35 cellular contexts compared by ENCODE assay signal in genomic region chr12:110923192-110923591, GRCh38. TPM values are rescaled to one million over a fixed set of nuclear protein-coding genes. Genes with fewer than 3 reads are reported as not detected.
"Had no signal": no experiment of that assay in that cellular context is flagged by ENCODE, and none has a peak within 500 bp of the region (broad histone marks: within the 10 kb centered on the region; RNA-seq: fewer than 3 reads in every experiment).

No MANE protein-coding gene starts in this region.

- H3K27me3 ChIP-seq: adrenal gland, body of pancreas had no signal

- H3K27ac ChIP-seq: adrenal gland, body of pancreas, brain microvascular endothelial cell, breast epithelium, VCaP had no signal

- H3K4me3 ChIP-seq: adrenal gland, body of pancreas, breast epithelium had no signal

- ATAC-seq: activated CD8-positive, alpha-beta T cell treated with anti-CD3 and anti-CD28 coated beads for 36 hours; activated naive CD4-positive, alpha-beta T cell treated with anti-CD3 and anti-CD28 coated beads, Interleukin-2, amount 50 U/mL, for 72 hours; activated T-cell treated with anti-CD3 and anti-CD28 coated beads, Interleukin-2, amount 50 U/mL, for 4 hours; activated T-cell treated with anti-CD3 and anti-CD28 coated beads, Interleukin-2, amount 50 U/mL, for 72 hours; activated T-helper 17 cell treated with anti-CD3 and anti-CD28 coated beads, Interleukin-2, amount 50 U/mL, for 72 hours; body of pancreas had no signal

- H3K9me3 ChIP-seq: adrenal gland, body of pancreas, breast epithelium had no signal

- H3K36me3 ChIP-seq: adrenal gland, brain microvascular endothelial cell, breast epithelium had no signal

- FAIRE-seq: astrocyte, TTC549 had no signal

- DNase-seq: activated B cell treated with CpG ODN at 0.5 μM for 24 hours; activated CD4-positive, alpha-beta memory T cell treated with anti-CD3 and anti-CD28 coated beads for 36 hours; activated CD4-positive, alpha-beta T cell treated with anti-CD3 and anti-CD28 coated beads for 4 hours; activated CD4-positive, alpha-beta T cell treated with anti-CD3 and anti-CD28 coated beads, Interleukin-2, amount 10 ng/mL, durations not matched to agents 24 days and 14 days; activated CD4-positive, alpha-beta T cell treated with anti-CD3 and anti-CD28 coated beads, Interleukin-2, amount 50 U/mL, for 1 hour; activated CD4-positive, alpha-beta T cell treated with anti-CD3 and anti-CD28 coated beads, Interleukin-2, amount 50 U/mL, for 4 hours; activated CD4-positive, CD25-positive, alpha-beta regulatory T cell treated with anti-CD3 and anti-CD28 coated beads, Interleukin-2, amount 50 U/mL, for 72 hours; activated CD8-positive, alpha-beta memory T cell treated with anti-CD3 and anti-CD28 coated beads, Interleukin-2, amount 50 U/mL, for 4 hours; activated CD8-positive, alpha-beta T cell treated with anti-CD3 and anti-CD28 coated beads for 36 hours; activated gamma-delta T cell treated with Interleukin-2 at 50 U/mL for 16 hours; activated naive CD4-positive, alpha-beta T cell; activated naive CD4-positive, alpha-beta T cell treated with anti-CD3 and anti-CD28 coated beads for 36 hours; activated naive CD4-positive, alpha-beta T cell treated with anti-CD3 and anti-CD28 coated beads, Interleukin-2, amount 50 U/mL, for 16 hours; activated naive CD8-positive, alpha-beta T cell treated with anti-CD3 and anti-CD28 coated beads for 36 hours; activated T-cell treated with anti-CD3 and anti-CD28 coated beads for 4 hours; activated T-cell treated with anti-CD3 and anti-CD28 coated beads, Interleukin-2, amount 50 U/mL, for 1 hour; activated T-cell treated with anti-CD3 and anti-CD28 coated beads, Interleukin-2, amount 50 U/mL, for 4 hours; activated T-cell treated with anti-CD3 and anti-CD28 coated beads, Interleukin-2, amount 50 U/mL, for 72 hours; adrenal gland; amniotic stem cell; aorta; body of pancreas; brain microvascular endothelial cell; caudate nucleus; T-helper 1 cell; T-helper 2 cell; T-helper 9 cell had no signal

- H3K4me1 ChIP-seq: adrenal gland, body of pancreas, breast epithelium had no signal

RNA-seq across cellular contexts. Expression of gene MYL2, which starts 2.8 kb away (rescaled TPM):
- total RNA-seq: activated B cell treated with CpG ODN at 0.5 μM for 24 hours; activated CD4-positive, alpha-beta memory T cell treated with anti-CD3 and anti-CD28 coated beads for 36 hours; activated CD4-positive, alpha-beta T cell treated with anti-CD3 and anti-CD28 coated beads, Interleukin-2, amount 10 ng/mL, durations not matched to agents 24 days and 14 days; activated CD8-positive, alpha-beta memory T cell treated with anti-CD3 and anti-CD28 coated beads for 36 hours; activated CD8-positive, alpha-beta T cell treated with anti-CD3 and anti-CD28 coated beads for 36 hours; activated naive CD4-positive, alpha-beta T cell treated with anti-CD3 and anti-CD28 coated beads for 36 hours; activated naive CD4-positive, alpha-beta T cell treated with anti-CD3 and anti-CD28 coated beads, Interleukin-2, amount 50 U/mL, for 72 hours; activated naive CD8-positive, alpha-beta T cell treated with anti-CD3 and anti-CD28 coated beads for 36 hours; activated T-cell treated with anti-CD3 and anti-CD28 coated beads, Interleukin-2, amount 50 U/mL, for 4 hours; activated T-cell treated with anti-CD3 and anti-CD28 coated beads, Interleukin-2, amount 50 U/mL, for 72 hours; activated T-helper 1 cell treated with anti-CD3 and anti-CD28 coated beads, Interleukin-12 subunit alpha, Interleukin-12 subunit beta, Interleukin-2, Interleukin-4 antibody, amounts not matched to agents 30 ng/mL and 10 ng/mL and 1 ng/mL, durations not matched to agents 14 hours and 24 hours and 36 hours; activated T-helper 17 cell treated with anti-CD3 and anti-CD28 coated beads, Interleukin-2, amount 50 U/mL, for 72 hours; astrocyte; body of pancreas; breast epithelium had no signal
